Comparison of ENCODE assay signal across 14 cellular contexts in genomic region chr6:138959521-138959920, GRCh38. TPM values are rescaled to one million over a fixed set of nuclear protein-coding genes. Genes with fewer than 3 reads are reported as not detected.
DNase-seq lines count a peak whose midpoint lies in the region; ATAC-seq and TF ChIP-seq lines count a peak whose summit lies in the region.
"Had no signal": no experiment of that assay in that cellular context is flagged by ENCODE, and none has a peak within 500 bp of the region (broad histone marks: within the 10 kb centered on the region; RNA-seq: fewer than 3 reads in every experiment).

No MANE protein-coding gene starts in this region.

- H4K20me1 ChIP-seq in smooth muscle cell (ENCODE audit: low read depth) = peaks cover 79% of the 10 kb centered on the region

- no peak overlapping the region for H3K27ac ChIP-seq in breast epithelium
- peak overlapping the region; percentile 4 to 31 (median 11) for H3K27ac ChIP-seq in esophagus squamous epithelium
- H3K27ac ChIP-seq in smooth muscle cell (ENCODE audit: low read depth) = peak overlapping the region; percentile 48
- no peak overlapping the region for H3K27ac ChIP-seq in right atrium auricular region
- H3K27ac ChIP-seq: 22Rv1 had no signal

- TF ChIP-seq CTCF in MCF 10A (IDR thresholded peaks at IDR 0.05; ENCODE audit: unreplicated experiment) (no peak), breast epithelium (IDR thresholded peaks at IDR 0.05) (no peak), esophagus squamous epithelium (IDR thresholded peaks at IDR 0.05) (no peak), smooth muscle cell (IDR thresholded peaks at IDR 0.05; ENCODE audit: borderline replicate concordance, insufficient read depth, poor library complexity, severe bottlenecking) (no peak), right atrium auricular region (IDR thresholded peaks at IDR 0.05) (no peak)
- no peak for TF ChIP-seq CTCF in activated CD8-positive, alpha-beta T cell treated with anti-CD3 and anti-CD28 coated beads for 36 hours (IDR thresholded peaks at IDR 0.05)

- H3K4me3 Mint-ChIP-seq in MCF 10A (ENCODE audit: unreplicated experiment) = no peak overlapping the region
- H3K4me3 Mint-ChIP-seq in activated T-helper 17 cell treated with anti-CD3 and anti-CD28 coated beads, Interleukin-2, amount 50 U/mL, for 72 hours = peak overlapping the region; percentile 49
- no peak overlapping the region for H3K4me3 Mint-ChIP-seq in activated CD8-positive, alpha-beta T cell treated with anti-CD3 and anti-CD28 coated beads for 36 hours
- H3K4me3 Mint-ChIP-seq: CD4-positive, CD25-positive, alpha-beta regulatory T cell; H9 had no signal

- H3K9me3 ChIP-seq in breast epithelium (no peaks in the 10 kb centered on the region), esophagus squamous epithelium (no peaks in the 10 kb centered on the region), smooth muscle cell (replicated peaks; ENCODE audit: low read depth) (no peaks in the 10 kb centered on the region), right atrium auricular region (no peaks in the 10 kb centered on the region)

- CTCF ChIA-PET in MCF 10A (lab: Yijun Ruan, JAX) = no interaction called here
- CTCF ChIA-PET in activated CD8-positive, alpha-beta T cell treated with anti-CD3 and anti-CD28 coated beads for 36 hours (lab: Charles Lee) = no interaction called here

- peaks cover 29% of the 10 kb centered on the region for H3K4me1 Mint-ChIP-seq in MCF 10A (ENCODE audit: insufficient read depth, unreplicated experiment)
- peaks cover 38% of the 10 kb centered on the region for H3K4me1 Mint-ChIP-seq in activated T-helper 17 cell treated with anti-CD3 and anti-CD28 coated beads, Interleukin-2, amount 50 U/mL, for 72 hours
- peaks cover 49% of the 10 kb centered on the region for H3K4me1 Mint-ChIP-seq in activated CD8-positive, alpha-beta T cell treated with anti-CD3 and anti-CD28 coated beads for 36 hours (ENCODE audit: low read depth)

- H3K27me3 ChIP-seq in breast epithelium (no peaks in the 10 kb centered on the region), esophagus squamous epithelium (no peaks in the 10 kb centered on the region), smooth muscle cell (ENCODE audit: low read depth) (no peaks in the 10 kb centered on the region), right atrium auricular region (no peaks in the 10 kb centered on the region)

- no peak for ATAC-seq in activated T-helper 17 cell treated with anti-CD3 and anti-CD28 coated beads, Interleukin-2, amount 50 U/mL, for 72 hours (replicated peaks)
- no peak for ATAC-seq in activated CD8-positive, alpha-beta T cell treated with anti-CD3 and anti-CD28 coated beads for 36 hours
- ATAC-seq: HepG2 had no signal

- no peaks in the 10 kb centered on the region for H3K27me3 Mint-ChIP-seq in MCF 10A (ENCODE audit: insufficient read depth, unreplicated experiment)
- H3K27me3 Mint-ChIP-seq in activated T-helper 17 cell treated with anti-CD3 and anti-CD28 coated beads, Interleukin-2, amount 50 U/mL, for 72 hours = no peaks in the 10 kb centered on the region
- no peaks in the 10 kb centered on the region for H3K27me3 Mint-ChIP-seq in activated CD8-positive, alpha-beta T cell treated with anti-CD3 and anti-CD28 coated beads for 36 hours
- H3K27me3 Mint-ChIP-seq: CD4-positive, CD25-positive, alpha-beta regulatory T cell had no signal

- H3K27ac Mint-ChIP-seq in MCF 10A (ENCODE audit: low read depth, unreplicated experiment) = peak overlapping the region; percentile 25
- H3K27ac Mint-ChIP-seq in activated T-helper 17 cell treated with anti-CD3 and anti-CD28 coated beads, Interleukin-2, amount 50 U/mL, for 72 hours = no peak overlapping the region
- no peak overlapping the region for H3K27ac Mint-ChIP-seq in activated CD8-positive, alpha-beta T cell treated with anti-CD3 and anti-CD28 coated beads for 36 hours

- no peak overlapping the region for H2AFZ ChIP-seq in smooth muscle cell (ENCODE audit: low read depth)

- no peak overlapping the region for H3K4me3 ChIP-seq in breast epithelium
- no peak overlapping the region for H3K4me3 ChIP-seq in esophagus squamous epithelium
- no peak overlapping the region for H3K4me3 ChIP-seq in smooth muscle cell
- no peak overlapping the region for H3K4me3 ChIP-seq in right atrium auricular region

- H3K9me3 Mint-ChIP-seq in MCF 10A (ENCODE audit: unreplicated experiment) = no peaks in the 10 kb centered on the region
- no peaks in the 10 kb centered on the region for H3K9me3 Mint-ChIP-seq in activated T-helper 17 cell treated with anti-CD3 and anti-CD28 coated beads, Interleukin-2, amount 50 U/mL, for 72 hours
- no peaks in the 10 kb centered on the region for H3K9me3 Mint-ChIP-seq in activated CD8-positive, alpha-beta T cell treated with anti-CD3 and anti-CD28 coated beads for 36 hours
- H3K9me3 Mint-ChIP-seq: CD4-positive, CD25-positive, alpha-beta regulatory T cell; H9 had no signal

- WGBS in esophagus squamous epithelium, 2 donors = 41 to 45% methylated on average over 3 of the region's 3 CpGs
- WGBS in smooth muscle cell (ENCODE audit: low lambda C conversion rate) = 96% methylated on average over 3 of the region's 3 CpGs

- H3K4me1 ChIP-seq in breast epithelium = no peaks in the 10 kb centered on the region
- H3K4me1 ChIP-seq in esophagus squamous epithelium = peaks cover 0 to 45% (median 13%) of the 10 kb centered on the region in 3 donors
- no peaks in the 10 kb centered on the region for H3K4me1 ChIP-seq in smooth muscle cell (ENCODE audit: low read depth)
- H3K4me1 ChIP-seq in right atrium auricular region = peaks cover 0 to 23% of the 10 kb centered on the region in 2 donors

- no peaks in the 10 kb centered on the region for H3F3A ChIP-seq in smooth muscle cell (ENCODE audit: low read depth)

- no peak overlapping the region for H3K4me2 ChIP-seq in smooth muscle cell

- POLR2A ChIA-PET in MCF 10A (lab: Yijun Ruan, JAX) = interaction anchor here (1.7 to 2.5 kb wide), 2 partner anchors 11 to 15 kb away, joined by 3 to 11 read pairs; no protein-coding TSS in a partner anchor
- POLR2A ChIA-PET in activated CD8-positive, alpha-beta T cell treated with anti-CD3 and anti-CD28 coated beads for 36 hours (lab: Charles Lee) = interaction anchor here (1.5 kb wide), 1 partner anchor 27 kb away, joined by 4 read pairs; no protein-coding TSS in a partner anchor

- TF ChIP-seq POLR2A in breast epithelium (IDR thresholded peaks at IDR 0.05) (no peak), esophagus squamous epithelium (IDR thresholded peaks at IDR 0.05) (no peak)

- intact Hi-C loops in MCF 10A (cut with micrococcal nuclease) = no loop called here
- intact Hi-C loops in breast epithelium (cut with DNase I; ENCODE audit: low total_unique reads) = no loop called here
- intact Hi-C loops in esophagus squamous epithelium (cut with DNase I) = no loop called here
- intact Hi-C loops in activated CD8-positive, alpha-beta T cell treated with anti-CD3 and anti-CD28 coated beads for 36 hours (cut with micrococcal nuclease) = no loop called here

- H3K9ac ChIP-seq in smooth muscle cell (ENCODE audit: low read depth) = no peak overlapping the region

- DNase-seq in MCF 10A (ENCODE audit: unreplicated experiment) (no peak), breast epithelium (ENCODE audit: low spot score in 2 of 2) (no peak), esophagus squamous epithelium (lab: John Stamatoyannopoulos, UW) (no peak), smooth muscle cell (lab: John Stamatoyannopoulos, UW; ENCODE audit: unreplicated experiment) (no peak), right atrium auricular region (ENCODE audit: low spot score) (no peak)
- DNase-seq in activated CD8-positive, alpha-beta T cell treated with anti-CD3 and anti-CD28 coated beads for 36 hours = no peak
- DNase-seq in activated T-cell treated with anti-CD3 and anti-CD28 coated beads, Interleukin-2, amount 50 U/mL, for 1 hour = no peak
- DNase-seq: CD4-positive, CD25-positive, alpha-beta regulatory T cell; DMS53; GOT3; H9 had no signal

- H3K79me2 ChIP-seq in smooth muscle cell (ENCODE audit: low read depth) = peaks cover 99% of the 10 kb centered on the region

- H3K36me3 ChIP-seq in breast epithelium (no peaks in the 10 kb centered on the region), esophagus squamous epithelium (no peaks in the 10 kb centered on the region), smooth muscle cell (ENCODE audit: low read depth) (no peaks in the 10 kb centered on the region), right atrium auricular region (no peaks in the 10 kb centered on the region)

- no TSS peak for BruUV-seq in MCF 10A (replicated peaks; lab: Mats Ljungman, UMichigan)

- H3K36me3 Mint-ChIP-seq in MCF 10A (ENCODE audit: insufficient read depth, unreplicated experiment) = no peaks in the 10 kb centered on the region
- no peaks in the 10 kb centered on the region for H3K36me3 Mint-ChIP-seq in activated T-helper 17 cell treated with anti-CD3 and anti-CD28 coated beads, Interleukin-2, amount 50 U/mL, for 72 hours (ENCODE audit: low read depth)
- peaks cover 4% of the 10 kb centered on the region for H3K36me3 Mint-ChIP-seq in activated CD8-positive, alpha-beta T cell treated with anti-CD3 and anti-CD28 coated beads for 36 hours (ENCODE audit: low read depth)

RNA-seq across cellular contexts. Expression of gene REPS1, which starts 28.5 kb away (rescaled TPM):
- 54.8 and 65.3 TPM in 2 replicates for total RNA-seq in MCF 10A (2022)
- total RNA-seq in breast epithelium = 10 to 100 TPM; 40.5 to 79.9 (median 66.5) TPM
- total RNA-seq in activated T-helper 17 cell treated with anti-CD3 and anti-CD28 coated beads, Interleukin-2, amount 50 U/mL, for 72 hours = 10 to 100 TPM; 51.7 to 52.5 TPM
- total RNA-seq in esophagus squamous epithelium = 10 to 100 TPM; 30.8 to 60.3 (median 43.2) TPM
- 58.2 and 99.8 TPM in 2 replicates for total RNA-seq in smooth muscle cell
- polyA plus RNA-seq in smooth muscle cell = 26.6 and 29.0 TPM in 2 replicates
- 10 to 100 TPM; 29.7 to 35.2 TPM for total RNA-seq in right atrium auricular region
- 10 to 100 TPM; 44.9 to 46.6 TPM for total RNA-seq in activated CD8-positive, alpha-beta T cell treated with anti-CD3 and anti-CD28 coated beads for 36 hours

Comparison
In these comparisons a context has a peak if more than half of its experiments do, and no peak if none do; other contexts are left out.
1. H3K27ac ChIP-seq: peak in esophagus squamous epithelium (4 of 4) and smooth muscle cell (single experiment); none in breast epithelium (0 of 2) and right atrium auricular region (0 of 2).